Comparison of ENCODE assay signal across 7 cellular contexts in the genomic region with DNA sequence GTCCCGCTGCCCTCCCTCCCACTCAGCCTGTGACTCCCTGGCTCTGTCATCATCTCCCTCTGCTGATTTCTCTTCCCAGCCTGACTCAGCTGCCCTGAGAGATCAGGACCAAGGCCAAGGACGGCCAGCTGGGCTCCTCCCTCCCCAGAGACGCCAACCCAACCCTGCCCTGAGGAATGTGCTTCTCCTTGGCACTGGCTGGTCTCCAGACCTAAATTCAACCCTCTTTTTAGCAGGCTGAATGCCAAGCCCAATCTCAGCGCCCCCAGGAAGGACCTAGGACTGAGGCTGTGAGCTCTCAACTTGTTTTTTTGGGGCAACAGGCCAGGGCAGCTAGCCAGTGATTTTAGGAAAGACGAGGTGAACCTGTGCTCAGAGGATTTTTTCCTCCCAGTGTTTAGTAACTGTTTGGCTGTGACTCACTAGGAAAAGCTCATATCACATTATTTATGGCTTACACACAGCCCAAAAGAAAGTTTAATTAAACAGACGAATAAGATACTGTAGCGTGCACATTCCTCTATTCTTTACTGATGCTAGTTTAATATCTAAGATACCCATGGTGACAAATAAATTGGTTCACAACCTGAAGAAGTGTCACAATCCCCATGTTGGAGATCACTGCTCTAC. TPM values are rescaled to one million over a fixed set of nuclear protein-coding genes. Genes with fewer than 3 reads are reported as not detected.
DNase-seq lines count a peak whose midpoint lies in the region; ATAC-seq and TF ChIP-seq lines count a peak whose summit lies in the region.

No MANE protein-coding gene starts in this region.

- H3K4me1 ChIP-seq in tibial artery, result peaks cover 0 to 24% (median 12%) of the 10 kb centered on the region in 4 donors

- H3K4me3 Mint-ChIP-seq in WTC11, result no peak overlapping the region
- no peak overlapping the region for H3K4me3 Mint-ChIP-seq in activated naive CD8-positive, alpha-beta T cell treated with anti-CD3 and anti-CD28 coated beads, Interleukin-2, amount 50 U/mL, for 24 hours

- CTCF ChIA-PET in WTC11 (lab: Charles Lee), result interaction anchor here (1.1 kb wide), 1 partner anchor 145 kb away, joined by 3 read pairs; no protein-coding TSS in a partner anchor

- TF ChIP-seq CTCF in WTC11 (IDR thresholded peaks at IDR 0.05) (no peak), tibial artery (IDR thresholded peaks at IDR 0.05) (no peak)

- intact Hi-C loops in left ventricle myocardium superior (cut with micrococcal nuclease), result no loop called here
- intact Hi-C loops in tibial artery (cut with DNase I; ENCODE audit: low total_unique reads), result no loop called here

- POLR2A ChIA-PET in WTC11 (lab: Charles Lee), result no interaction called here

- H3K27ac Mint-ChIP-seq in WTC11, result no peak overlapping the region
- H3K27ac Mint-ChIP-seq in activated naive CD8-positive, alpha-beta T cell treated with anti-CD3 and anti-CD28 coated beads, Interleukin-2, amount 50 U/mL, for 24 hours, result no peak overlapping the region

- peaks cover 0 to 46% of the 10 kb centered on the region in 2 donors for H3K27me3 ChIP-seq in tibial artery

- H3K36me3 Mint-ChIP-seq in WTC11, result no peaks in the 10 kb centered on the region
- H3K36me3 Mint-ChIP-seq in activated naive CD8-positive, alpha-beta T cell treated with anti-CD3 and anti-CD28 coated beads, Interleukin-2, amount 50 U/mL, for 24 hours (ENCODE audit: low read depth), result no peaks in the 10 kb centered on the region

- no peaks in the 10 kb centered on the region for H3K36me3 ChIP-seq in tibial artery

- no peak overlapping the region for H3K27ac ChIP-seq in tibial artery

- ATAC-seq in WTC11 (peak; percentile 70), left ventricle myocardium superior (peak; percentile 90)
- no peak for ATAC-seq in activated naive CD8-positive, alpha-beta T cell treated with anti-CD3 and anti-CD28 coated beads, Interleukin-2, amount 50 U/mL, for 24 hours

- H3K9me3 ChIP-seq in tibial artery, result no peaks in the 10 kb centered on the region

- peak; percentile 90 for DNase-seq in HPDE6-E6E7 (ENCODE audit: extremely low spot score)
- DNase-seq in WTC11 (ENCODE audit: low spot score), result peak; percentile 63
- peak; percentile 61 for DNase-seq in left ventricle myocardium superior
- peak; percentile 30 to 82 for DNase-seq in tibial artery
- DNase-seq in T-helper 2 cell, result no peak
- no peak for DNase-seq in C1 segment of cervical spinal cord (lab: John Stamatoyannopoulos, UW)
- DNase-seq in activated naive CD8-positive, alpha-beta T cell treated with anti-CD3 and anti-CD28 coated beads, Interleukin-2, amount 50 U/mL, for 24 hours, result no peak

- peaks cover 11% of the 10 kb centered on the region for H3K27me3 Mint-ChIP-seq in WTC11 (ENCODE audit: low read depth)
- H3K27me3 Mint-ChIP-seq in activated naive CD8-positive, alpha-beta T cell treated with anti-CD3 and anti-CD28 coated beads, Interleukin-2, amount 50 U/mL, for 24 hours, result peaks cover 63% of the 10 kb centered on the region

- peaks cover 4% of the 10 kb centered on the region for H3K9me3 Mint-ChIP-seq in WTC11
- H3K9me3 Mint-ChIP-seq in activated naive CD8-positive, alpha-beta T cell treated with anti-CD3 and anti-CD28 coated beads, Interleukin-2, amount 50 U/mL, for 24 hours, result peaks cover 3% of the 10 kb centered on the region

- 0 out of 2 replicates have a peak, but pooled peaks cover 3% of the 10 kb centered on the region for H3K4me1 Mint-ChIP-seq in WTC11
- H3K4me1 Mint-ChIP-seq in activated naive CD8-positive, alpha-beta T cell treated with anti-CD3 and anti-CD28 coated beads, Interleukin-2, amount 50 U/mL, for 24 hours, result peaks cover 5% of the 10 kb centered on the region

- H3K4me3 ChIP-seq in tibial artery, result no peak overlapping the region

TF ChIP-seq in WTC11, 78 proteins besides CTCF, POLR2A, EP300 and RAD21:
- TF ChIP-seq FOXK1 (CRISPR knock-in tag; IDR thresholded peaks at IDR 0.05) (no peak), NR3C1 (CRISPR knock-in tag; conservative IDR thresholded peaks at IDR 0.05; ENCODE audit: low read depth) (no peak), TEAD1 (CRISPR knock-in tag; IDR thresholded peaks at IDR 0.05) (no peak), ETV6 (CRISPR knock-in tag; IDR thresholded peaks at IDR 0.05) (no peak), ZNF219 (CRISPR knock-in tag; IDR thresholded peaks at IDR 0.05; ENCODE audit: borderline replicate concordance) (no peak), JUN (CRISPR knock-in tag; IDR thresholded peaks at IDR 0.05) (no peak), EMX1 (CRISPR knock-in tag; IDR thresholded peaks at IDR 0.05) (no peak), ZNF423 (CRISPR knock-in tag; IDR thresholded peaks at IDR 0.05) (no peak), GABPB1 (CRISPR knock-in tag; IDR thresholded peaks at IDR 0.05) (no peak), ZBTB21 (CRISPR knock-in tag; IDR thresholded peaks at IDR 0.05; ENCODE audit: borderline replicate concordance) (no peak), ATF1 (CRISPR knock-in tag; IDR thresholded peaks at IDR 0.05) (no peak), KAT7 (CRISPR knock-in tag; IDR thresholded peaks at IDR 0.05; ENCODE audit: borderline replicate concordance) (no peak), OVOL2 (CRISPR knock-in tag; IDR thresholded peaks at IDR 0.05; ENCODE audit: borderline replicate concordance) (no peak), CBFB (CRISPR knock-in tag; IDR thresholded peaks at IDR 0.05; ENCODE audit: low read depth) (no peak), ZNF396 (CRISPR knock-in tag; IDR thresholded peaks at IDR 0.05; ENCODE audit: borderline replicate concordance) (no peak)
- TF ChIP-seq, protein P1, sequence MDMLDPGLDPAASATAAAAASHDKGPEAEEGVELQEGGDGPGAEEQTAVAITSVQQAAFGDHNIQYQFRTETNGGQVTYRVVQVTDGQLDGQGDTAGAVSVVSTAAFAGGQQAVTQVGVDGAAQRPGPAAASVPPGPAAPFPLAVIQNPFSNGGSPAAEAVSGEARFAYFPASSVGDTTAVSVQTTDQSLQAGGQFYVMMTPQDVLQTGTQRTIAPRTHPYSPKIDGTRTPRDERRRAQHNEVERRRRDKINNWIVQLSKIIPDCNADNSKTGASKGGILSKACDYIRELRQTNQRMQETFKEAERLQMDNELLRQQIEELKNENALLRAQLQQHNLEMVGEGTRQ (CRISPR knock-in tag; IDR thresholded peaks at IDR 0.05), result no peak
- TF ChIP-seq, protein P2, sequence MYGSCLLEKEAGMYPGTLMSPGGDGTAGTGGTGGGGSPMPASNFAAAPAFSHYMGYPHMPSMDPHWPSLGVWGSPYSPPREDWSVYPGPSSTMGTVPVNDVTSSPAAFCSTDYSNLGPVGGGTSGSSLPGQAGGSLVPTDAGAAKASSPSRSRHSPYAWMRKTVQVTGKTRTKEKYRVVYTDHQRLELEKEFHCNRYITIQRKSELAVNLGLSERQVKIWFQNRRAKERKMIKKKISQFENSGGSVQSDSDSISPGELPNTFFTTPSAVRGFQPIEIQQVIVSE (CRISPR knock-in tag; IDR thresholded peaks at IDR 0.05; ENCODE audit: borderline replicate concordance), result no peak
- TF ChIP-seq, protein P3, sequence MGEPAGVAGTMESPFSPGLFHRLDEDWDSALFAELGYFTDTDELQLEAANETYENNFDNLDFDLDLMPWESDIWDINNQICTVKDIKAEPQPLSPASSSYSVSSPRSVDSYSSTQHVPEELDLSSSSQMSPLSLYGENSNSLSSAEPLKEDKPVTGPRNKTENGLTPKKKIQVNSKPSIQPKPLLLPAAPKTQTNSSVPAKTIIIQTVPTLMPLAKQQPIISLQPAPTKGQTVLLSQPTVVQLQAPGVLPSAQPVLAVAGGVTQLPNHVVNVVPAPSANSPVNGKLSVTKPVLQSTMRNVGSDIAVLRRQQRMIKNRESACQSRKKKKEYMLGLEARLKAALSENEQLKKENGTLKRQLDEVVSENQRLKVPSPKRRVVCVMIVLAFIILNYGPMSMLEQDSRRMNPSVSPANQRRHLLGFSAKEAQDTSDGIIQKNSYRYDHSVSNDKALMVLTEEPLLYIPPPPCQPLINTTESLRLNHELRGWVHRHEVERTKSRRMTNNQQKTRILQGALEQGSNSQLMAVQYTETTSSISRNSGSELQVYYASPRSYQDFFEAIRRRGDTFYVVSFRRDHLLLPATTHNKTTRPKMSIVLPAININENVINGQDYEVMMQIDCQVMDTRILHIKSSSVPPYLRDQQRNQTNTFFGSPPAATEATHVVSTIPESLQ (CRISPR knock-in tag; IDR thresholded peaks at IDR 0.05), result no peak

RNA-seq across cellular contexts. Expression of a gene that starts 7.4 kb away (rescaled TPM):
- total RNA-seq in WTC11 (2021) (not detected in 3 replicates), left ventricle myocardium superior (not detected)

Comparison
In these comparisons a context has a peak if more than half of its experiments do, and no peak if none do; other contexts are left out.
1. DNase-seq: peak in HPDE6-E6E7 (single experiment), WTC11 (single experiment), left ventricle myocardium superior (single experiment) and tibial artery (2 of 2); none in T-helper 2 cell (0 of 5), C1 segment of cervical spinal cord (0 of 14) and activated naive CD8-positive, alpha-beta T cell treated with anti-CD3 and anti-CD28 coated beads, Interleukin-2, amount 50 U/mL, for 24 hours (single experiment).